In the genomic region with DNA sequence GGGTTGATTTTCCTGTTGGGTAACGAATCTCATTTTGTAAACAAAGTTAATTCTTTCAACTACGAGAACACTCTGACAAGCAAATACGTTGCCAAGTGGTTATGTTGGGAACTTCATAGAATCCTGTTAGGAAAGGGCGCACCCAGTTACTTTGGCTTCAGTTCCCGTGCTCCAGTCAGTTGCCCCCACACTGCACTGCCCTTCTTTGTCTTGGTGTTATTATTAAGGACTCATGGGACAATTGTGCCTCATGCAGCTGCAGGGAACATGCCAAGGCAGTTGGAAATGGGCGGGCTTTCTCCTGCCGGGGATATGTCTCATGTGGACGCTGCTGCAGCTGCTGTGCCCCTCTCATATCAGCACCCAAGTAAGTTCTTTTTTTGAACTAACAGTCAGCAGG, we compare ENCODE assay signal across 15 cellular contexts. TPM values are rescaled to one million over a fixed set of nuclear protein-coding genes. Genes with fewer than 3 reads are reported as not detected.
DNase-seq lines count a peak whose midpoint lies in the region; ATAC-seq, FAIRE-seq and TF ChIP-seq lines count a peak whose summit lies in the region.
"Had no signal": no experiment of that assay in that cellular context is flagged by ENCODE, and none has a peak within 500 bp of the region (broad histone marks: within the 10 kb centered on the region; RNA-seq: fewer than 3 reads in every experiment).

No MANE protein-coding gene starts in this region.

- peaks cover 46% of the 10 kb centered on the region for H3K36me3 Mint-ChIP-seq in activated CD4-positive, alpha-beta T cell treated with anti-CD3 and anti-CD28 coated beads, Interleukin-2, amount 10 ng/mL, durations not matched to agents 24 days and 14 days (ENCODE audit: low read depth)

- H3K18ac ChIP-seq in H1 (ENCODE audit: extremely low read depth, low read length) = no peak overlapping the region

- H3K23ac ChIP-seq in H1 (ENCODE audit: insufficient read length) = no peak overlapping the region

- no peak overlapping the region for H3K9ac ChIP-seq in H1 (replicated peaks in 1 of 4; ENCODE audit: extremely low read depth in 1 of 4, low read depth in 3 of 4, low read length in 3 of 4)

- H2BK5ac ChIP-seq in H1 (ENCODE audit: low read depth, low read length) = no peak overlapping the region

- no peaks in the 10 kb centered on the region for H3K9me3 Mint-ChIP-seq in activated CD4-positive, alpha-beta T cell treated with anti-CD3 and anti-CD28 coated beads, Interleukin-2, amount 10 ng/mL, durations not matched to agents 24 days and 14 days
- H3K9me3 Mint-ChIP-seq: naive thymus-derived CD8-positive, alpha-beta T cell had no signal

- peak overlapping the region; percentile 44 for H4K5ac ChIP-seq in H1 (ENCODE audit: insufficient read length, low read depth, low read length)

- no peak overlapping the region for H3K4ac ChIP-seq in H1 (replicated peaks; ENCODE audit: insufficient read length, low read depth, low read length)

- no peaks in the 10 kb centered on the region for H3K4me1 Mint-ChIP-seq in activated CD4-positive, alpha-beta T cell treated with anti-CD3 and anti-CD28 coated beads, Interleukin-2, amount 10 ng/mL, durations not matched to agents 24 days and 14 days

- H3K23me2 ChIP-seq in H1 (ENCODE audit: low read depth, low read length) = no peaks in the 10 kb centered on the region

- no peak for TF ChIP-seq EP300 in H1 (IDR thresholded peaks at IDR 0.05; ENCODE audit: borderline replicate concordance in 1 of 2, low read depth in 2 of 2, low read length in 2 of 2)

- H2BK15ac ChIP-seq in H1 (ENCODE audit: low read length) = no peak overlapping the region

- H4K20me1 ChIP-seq in H1 (replicated peaks in 1 of 2; ENCODE audit: control insufficient read depth in 1 of 2, insufficient read depth in 2 of 2, low read length in 2 of 2) = no peaks in the 10 kb centered on the region

- TF ChIP-seq CTCF in H1 (IDR thresholded peaks at IDR 0.05; ENCODE audit: control extremely low read depth in 1 of 3, insufficient read depth in 1 of 3, low read depth in 1 of 3, low read length in 3 of 3) (no peak), thoracic aorta (IDR thresholded peaks at IDR 0.05) (peak; percentile 17)

- H3K27me3 ChIP-seq in H1 (replicated peaks in 1 of 4; ENCODE audit: control insufficient read depth in 3 of 4, extremely low read depth in 1 of 4, insufficient read depth in 3 of 4, low read length in 3 of 4) (no peaks in the 10 kb centered on the region), thoracic aorta (replicated peaks; ENCODE audit: insufficient read depth) (no peaks in the 10 kb centered on the region)
- H3K27me3 ChIP-seq: foreskin keratinocyte, transverse colon had no signal

- no peak overlapping the region for H2BK120ac ChIP-seq in H1 (replicated peaks; ENCODE audit: low read depth, low read length)

- H2BK12ac ChIP-seq in H1 (ENCODE audit: low read depth, low read length) = no peak overlapping the region

- H3K36me3 ChIP-seq in H1 (ENCODE audit: control insufficient read depth in 2 of 4, insufficient read depth in 4 of 4, low read length in 3 of 4) (peaks cover 0 to 42% (median 9%) of the 10 kb centered on the region in 4 experiments; a peak in 7 of 8 replicates), thoracic aorta (peaks cover 2% of the 10 kb centered on the region)
- H3K36me3 ChIP-seq: transverse colon had no signal

- no peak overlapping the region for H4K91ac ChIP-seq in H1 (replicated peaks; ENCODE audit: insufficient read length, low read length)

- no peak overlapping the region for H3K56ac ChIP-seq in H1 (replicated peaks; ENCODE audit: insufficient read length, low read depth, low read length)

- H3K14ac ChIP-seq in H1 (ENCODE audit: insufficient read length) = no peak overlapping the region

- no peak for TF ChIP-seq RAD21 in H1 (IDR thresholded peaks at IDR 0.05 in 1 of 2, conservative IDR thresholded peaks at IDR 0.05 in 1 of 2; ENCODE audit: low read depth in 2 of 2, low read length in 2 of 2)

- no peak overlapping the region for H3K27ac ChIP-seq in H1 (ENCODE audit: low read depth, low read length)
- H3K27ac ChIP-seq in thoracic aorta = peak overlapping the region in 1 of 2 donors; percentile 30
- H3K27ac ChIP-seq: foreskin keratinocyte had no signal

- peak; percentile 36 for ATAC-seq in thoracic aorta (ENCODE audit: insufficient number of reproducible peaks, low FRiP score, low read depth)
- ATAC-seq in GM19463 (IDR thresholded peaks at IDR 0.05; ENCODE audit: unreplicated experiment) = no peak
- no peak for ATAC-seq in HG02852 (IDR thresholded peaks at IDR 0.05; ENCODE audit: unreplicated experiment)
- ATAC-seq: foreskin keratinocyte; naive thymus-derived CD8-positive, alpha-beta T cell had no signal

- no peaks in the 10 kb centered on the region for H3K27me3 Mint-ChIP-seq in activated CD4-positive, alpha-beta T cell treated with anti-CD3 and anti-CD28 coated beads, Interleukin-2, amount 10 ng/mL, durations not matched to agents 24 days and 14 days
- H3K27me3 Mint-ChIP-seq: naive thymus-derived CD8-positive, alpha-beta T cell had no signal

- H3K4me3 Mint-ChIP-seq in activated CD4-positive, alpha-beta T cell treated with anti-CD3 and anti-CD28 coated beads, Interleukin-2, amount 10 ng/mL, durations not matched to agents 24 days and 14 days = no peak overlapping the region
- H3K4me3 Mint-ChIP-seq: naive thymus-derived CD8-positive, alpha-beta T cell had no signal

- H2AFZ ChIP-seq in H1 (ENCODE audit: low read length) = no peak overlapping the region

- H3K79me2 ChIP-seq in H1 (ENCODE audit: control insufficient read depth in 1 of 2, insufficient read depth in 2 of 2, low read length in 2 of 2) = no peaks in the 10 kb centered on the region

- POLR2A ChIA-PET in H1 (lab: Charles Lee; ENCODE audit: partially characterized antibody) = interaction anchor here (2.1 kb wide), 1 partner anchor 175 kb away, joined by 5 read pairs; no protein-coding TSS in a partner anchor

- no peak overlapping the region for H4K8ac ChIP-seq in H1 (ENCODE audit: extremely low read depth, insufficient read depth, low read length)

- no peak for TF ChIP-seq POLR2A in H1 (IDR thresholded peaks at IDR 0.05; ENCODE audit: control extremely low read depth in 1 of 2, low read depth in 2 of 2, low read length in 2 of 2)

- CTCF ChIA-PET in H1 (lab: Charles Lee; ENCODE audit: partially characterized antibody) = interaction anchor here (0.8 to 2.7 kb wide), 3 partner anchors 256 to 291 kb away, joined by 3 to 7 read pairs (median 6); no protein-coding TSS in a partner anchor

- H3K4me3 ChIP-seq in H1 (ENCODE audit: extremely low read depth in 1 of 4, insufficient read depth in 2 of 4, low read depth in 3 of 4, low read length in 4 of 4) (no peak overlapping the region), thoracic aorta (peak overlapping the region; percentile 7)
- H3K4me3 ChIP-seq: transverse colon had no signal

- H3K4me1 ChIP-seq in H1 (replicated peaks in 1 of 4; ENCODE audit: control insufficient read depth in 3 of 4, insufficient read depth in 4 of 4, low read length in 3 of 4) (peaks cover 0 to 16% (median 6%) of the 10 kb centered on the region in 4 experiments; a peak in 4 of 7 replicates), thoracic aorta (ENCODE audit: control insufficient read depth in 1 of 2, low read depth in 2 of 2) (peaks cover 4 to 28% of the 10 kb centered on the region in 2 donors)
- H3K4me1 ChIP-seq: foreskin keratinocyte had no signal

- H3K9me3 ChIP-seq in H1 (ENCODE audit: insufficient read depth in 2 of 2, low read depth in 1 of 2, low read length in 1 of 2) (no peaks in the 10 kb centered on the region), thoracic aorta (no peaks in the 10 kb centered on the region)
- H3K9me3 ChIP-seq: transverse colon had no signal

- no peak overlapping the region; a peak in 1 of 4 replicates for H3K4me2 ChIP-seq in H1 (ENCODE audit: insufficient read depth in 1 of 2, low read depth in 2 of 2, low read length in 2 of 2)

- H2BK20ac ChIP-seq in H1 (ENCODE audit: low read length) = no peak overlapping the region

- 61% methylated on average over 8 of the region's 8 CpGs; no CpG with 5 or more reads in 1 of the 2 experiments for WGBS in H1 (ENCODE audit: extremely low coverage in 1 of 2, insufficient coverage in 1 of 2, insufficient read length in 1 of 2, insufficient replicate concordance in 2 of 2, low coverage in 1 of 2, low lambda C conversion rate in 2 of 2, missing lambda C conversion rate in 1 of 2), 2 experiments

- H2AK5ac ChIP-seq in H1 (ENCODE audit: low read depth, low read length) = no peak overlapping the region

- H3K79me1 ChIP-seq in H1 (ENCODE audit: low read depth, low read length) = no peaks in the 10 kb centered on the region

- H3K27ac Mint-ChIP-seq in activated CD4-positive, alpha-beta T cell treated with anti-CD3 and anti-CD28 coated beads, Interleukin-2, amount 10 ng/mL, durations not matched to agents 24 days and 14 days = no peak overlapping the region

- FAIRE-seq in H1 (lab: Jason Lieb, UNC) = peak; percentile 42
- FAIRE-seq: small intestine had no signal

- DNase-seq in NCI-H1436 (lab: John Stamatoyannopoulos, UW) (peak; percentile 37), NCI-H1436 treated with DMSO at 0.1 percent for 48 hours (lab: John Stamatoyannopoulos, UW) (no peak), H1 (ENCODE audit: low read depth in 1 of 2, low spot score in 2 of 2) (no peak), midbrain (lab: John Stamatoyannopoulos, UW) (peak; percentile 66), thoracic aorta (ENCODE audit: low spot score) (peak; percentile 4)
- DNase-seq in activated CD4-positive, alpha-beta T cell treated with anti-CD3 and anti-CD28 coated beads, Interleukin-2, amount 10 ng/mL, durations not matched to agents 24 days and 14 days = no peak
- DNase-seq: 8988T; foreskin keratinocyte; islet precursor cell; naive thymus-derived CD8-positive, alpha-beta T cell; NCI-H2029; small intestine; transverse colon had no signal

- intact Hi-C loops in activated CD4-positive, alpha-beta T cell treated with anti-CD3 and anti-CD28 coated beads, Interleukin-2, amount 10 ng/mL, durations not matched to agents 24 days and 14 days (cut with micrococcal nuclease) = no loop called here

RNA-seq across cellular contexts. Expression of a gene that starts 28.9 kb away (rescaled TPM):
- total RNA-seq in H1 (2021; fragmentation: NEBNext Ultra II Directional; extraction: Animal tissue kit (Norgen Biotek cat#: 25700)) = 21.4 and 23.4 TPM in 2 replicates
- 8.0 and 9.0 TPM in 2 replicates for polyA plus RNA-seq in H1 (2011; rRNA removed)
- polyA plus RNA-seq in H1 (2011; cell fraction: cytosol; rRNA removed) = 13.0 TPM
- 29.0 TPM for polyA plus RNA-seq in H1 (2011; cell fraction: nucleus; rRNA removed)
- polyA plus RNA-seq in H1 (2012, experiment 1 of 2) = 13.9 to 22.7 TPM (median 15.7 TPM) in 4 replicates
- 1.1 TPM for polyA plus RNA-seq in H1 (2012, experiment 2 of 2)
- polyA plus RNA-seq in H1 (2013, experiment 1 of 2) = 28.4 TPM
- polyA plus RNA-seq in H1 (2013, experiment 2 of 2) = 23.2 TPM
- 8.5 and 10.2 TPM in 2 replicates for polyA minus RNA-seq in H1 (2011; rRNA and poly(A)+ RNA removed)
- polyA minus RNA-seq in H1 (2011; cell fraction: cytosol; rRNA and poly(A)+ RNA removed) = 13.2 TPM
- 23.1 TPM for polyA minus RNA-seq in H1 (2011; cell fraction: nucleus; rRNA and poly(A)+ RNA removed)
- total RNA-seq in thoracic aorta = 10 to 100 TPM; 15.3 to 19.0 TPM
- total RNA-seq in activated CD4-positive, alpha-beta T cell treated with anti-CD3 and anti-CD28 coated beads, Interleukin-2, amount 10 ng/mL, durations not matched to agents 24 days and 14 days = 18.3 and 19.3 TPM in 2 replicates

RNA-seq across cellular contexts. Expression of a gene that starts 29.1 kb away (rescaled TPM):
- 10.8 and 11.6 TPM in 2 replicates for total RNA-seq in H1 (2021; fragmentation: NEBNext Ultra II Directional; extraction: Animal tissue kit (Norgen Biotek cat#: 25700))
- 5.8 and 6.7 TPM in 2 replicates for polyA plus RNA-seq in H1 (2011; rRNA removed)
- polyA plus RNA-seq in H1 (2011; cell fraction: cytosol; rRNA removed) = 6.5 TPM
- 4.3 TPM for polyA plus RNA-seq in H1 (2011; cell fraction: nucleus; rRNA removed)
- 7.2 to 18.2 TPM (median 9.8 TPM) in 4 replicates for polyA plus RNA-seq in H1 (2012, experiment 1 of 2)
- polyA plus RNA-seq in H1 (2012, experiment 2 of 2) = 3.8 TPM
- polyA plus RNA-seq in H1 (2013, experiment 1 of 2) = 6.3 TPM
- 5.7 TPM for polyA plus RNA-seq in H1 (2013, experiment 2 of 2)
- polyA minus RNA-seq in H1 (2011; rRNA and poly(A)+ RNA removed) = 11.9 and 15.4 TPM in 2 replicates
- 8.9 TPM for polyA minus RNA-seq in H1 (2011; cell fraction: cytosol; rRNA and poly(A)+ RNA removed)
- polyA minus RNA-seq in H1 (2011; cell fraction: nucleus; rRNA and poly(A)+ RNA removed) = 11.1 TPM
- total RNA-seq in thoracic aorta = 10 to 100 TPM; 15.0 to 24.2 TPM
- total RNA-seq in activated CD4-positive, alpha-beta T cell treated with anti-CD3 and anti-CD28 coated beads, Interleukin-2, amount 10 ng/mL, durations not matched to agents 24 days and 14 days = 13.6 and 15.4 TPM in 2 replicates

RNA-seq across cellular contexts. Expression of a gene that starts 53.4 kb away (rescaled TPM):
- total RNA-seq in H1 (2021; fragmentation: NEBNext Ultra II Directional; extraction: Animal tissue kit (Norgen Biotek cat#: 25700)) = 123 and 132 TPM in 2 replicates
- 175 and 179 TPM in 2 replicates for polyA plus RNA-seq in H1 (2011; rRNA removed)
- polyA plus RNA-seq in H1 (2011; cell fraction: cytosol; rRNA removed) = 122 TPM
- polyA plus RNA-seq in H1 (2011; cell fraction: nucleus; rRNA removed) = 131 TPM
- polyA plus RNA-seq in H1 (2012, experiment 1 of 2) = 107 to 130 TPM (median 120 TPM) in 4 replicates
- polyA plus RNA-seq in H1 (2012, experiment 2 of 2) = 18.6 TPM
- 113 TPM for polyA plus RNA-seq in H1 (2013, experiment 1 of 2)
- polyA plus RNA-seq in H1 (2013, experiment 2 of 2) = 130 TPM
- polyA minus RNA-seq in H1 (2011; rRNA and poly(A)+ RNA removed) = 374 and 427 TPM in 2 replicates
- 132 TPM for polyA minus RNA-seq in H1 (2011; cell fraction: cytosol; rRNA and poly(A)+ RNA removed)
- 89.2 TPM for polyA minus RNA-seq in H1 (2011; cell fraction: nucleus; rRNA and poly(A)+ RNA removed)
- 10 to 100 TPM; 23.7 to 33.7 TPM for total RNA-seq in thoracic aorta
- total RNA-seq in activated CD4-positive, alpha-beta T cell treated with anti-CD3 and anti-CD28 coated beads, Interleukin-2, amount 10 ng/mL, durations not matched to agents 24 days and 14 days = 0.14 TPM in 1 of 2 replicates, not detected in the other
- total RNA-seq: foreskin keratinocyte; naive thymus-derived CD8-positive, alpha-beta T cell had no signal

Comparison
In these comparisons a context has a peak if more than half of its experiments do, and no peak if none do; other contexts are left out.
1. DNase-seq: peak in NCI-H1436 (single experiment), midbrain (single experiment) and thoracic aorta (single experiment); none in NCI-H1436 treated with DMSO at 0.1 percent for 48 hours (single experiment), H1 (0 of 2) and activated CD4-positive, alpha-beta T cell treated with anti-CD3 and anti-CD28 coated beads, Interleukin-2, amount 10 ng/mL, durations not matched to agents 24 days and 14 days (single experiment).
2. RNA of a gene that starts 53.4 kb away (total RNA-seq): 123 to 132 TPM in H1 and 23.7 to 33.7 TPM in thoracic aorta; 0.14 TPM in activated CD4-positive, alpha-beta T cell treated with anti-CD3 and anti-CD28 coated beads, Interleukin-2, amount 10 ng/mL, durations not matched to agents 24 days and 14 days; every median in the first group is over 10 times any median in the second.